ENCODE assay signal across 33 cellular contexts in genomic region chr1:171122299-171122698, GRCh38. TPM values are rescaled to one million over a fixed set of nuclear protein-coding genes. Genes with fewer than 3 reads are reported as not detected.
"Had no signal": no experiment of that assay in that cellular context is flagged by ENCODE, and none has a peak within 500 bp of the region (broad histone marks: within the 10 kb centered on the region; RNA-seq: fewer than 3 reads in every experiment).

No MANE protein-coding gene starts in this region.

- H3K9me3 Mint-ChIP-seq: activated CD4-positive, alpha-beta memory T cell treated with anti-CD3 and anti-CD28 coated beads, Interleukin-2, amount 10 ng/mL, durations not matched to agents 7 days and 5 days; activated naive CD4-positive, alpha-beta T cell treated with anti-CD3 and anti-CD28 coated beads, Interleukin-2, amount 10 ng/mL, durations not matched to agents 7 days and 5 days; activated naive CD8-positive, alpha-beta T cell treated with anti-CD3 and anti-CD28 coated beads, Interleukin-2, amount 50 U/mL, for 24 hours had no signal

- H3K27ac ChIP-seq: brain microvascular endothelial cell, WERI-Rb-1 had no signal

- ATAC-seq: activated CD8-positive, alpha-beta memory T cell treated with anti-CD3 and anti-CD28 coated beads, Interleukin-2, amount 10 ng/mL, durations not matched to agents 7 days and 5 days; activated naive CD8-positive, alpha-beta T cell treated with anti-CD3 and anti-CD28 coated beads, Interleukin-2, amount 50 U/mL, for 24 hours; Panc1; SK-N-SH treated with all-trans-retinoic acid at 6 μM for 48 hours had no signal

- H3K4me3 Mint-ChIP-seq: activated CD4-positive, alpha-beta memory T cell treated with anti-CD3 and anti-CD28 coated beads, Interleukin-2, amount 10 ng/mL, durations not matched to agents 7 days and 5 days; activated CD8-positive, alpha-beta memory T cell treated with anti-CD3 and anti-CD28 coated beads, Interleukin-2, amount 10 ng/mL, durations not matched to agents 7 days and 5 days; activated naive CD4-positive, alpha-beta T cell treated with anti-CD3 and anti-CD28 coated beads, Interleukin-2, amount 10 ng/mL, durations not matched to agents 7 days and 5 days; activated naive CD8-positive, alpha-beta T cell; activated naive CD8-positive, alpha-beta T cell treated with anti-CD3 and anti-CD28 coated beads, Interleukin-2, amount 50 U/mL, for 24 hours had no signal

- H3K36me3 Mint-ChIP-seq: activated CD8-positive, alpha-beta memory T cell treated with anti-CD3 and anti-CD28 coated beads, Interleukin-2, amount 10 ng/mL, durations not matched to agents 7 days and 5 days; activated naive CD4-positive, alpha-beta T cell treated with anti-CD3 and anti-CD28 coated beads, Interleukin-2, amount 10 ng/mL, durations not matched to agents 7 days and 5 days; activated naive CD8-positive, alpha-beta T cell had no signal

- H3K27ac Mint-ChIP-seq: activated CD4-positive, alpha-beta memory T cell treated with anti-CD3 and anti-CD28 coated beads, Interleukin-2, amount 10 ng/mL, durations not matched to agents 7 days and 5 days; activated CD8-positive, alpha-beta memory T cell treated with anti-CD3 and anti-CD28 coated beads, Interleukin-2, amount 10 ng/mL, durations not matched to agents 7 days and 5 days; activated naive CD4-positive, alpha-beta T cell treated with anti-CD3 and anti-CD28 coated beads, Interleukin-2, amount 10 ng/mL, durations not matched to agents 7 days and 5 days; activated naive CD8-positive, alpha-beta T cell; activated naive CD8-positive, alpha-beta T cell treated with anti-CD3 and anti-CD28 coated beads, Interleukin-2, amount 50 U/mL, for 24 hours had no signal

- DNase-seq: activated CD4-positive, alpha-beta memory T cell treated with anti-CD3 and anti-CD28 coated beads, Interleukin-2, amount 10 ng/mL, durations not matched to agents 7 days and 5 days; activated CD4-positive, alpha-beta T cell treated with anti-CD3 and anti-CD28 coated beads for 1 hour; activated CD4-positive, alpha-beta T cell treated with anti-CD3 and anti-CD28 coated beads for 48 hours; activated CD4-positive, CD25-positive, alpha-beta regulatory T cell; activated CD8-positive, alpha-beta memory T cell treated with anti-CD3 and anti-CD28 coated beads for 24 hours; activated CD8-positive, alpha-beta memory T cell treated with anti-CD3 and anti-CD28 coated beads, Interleukin-2, amount 10 ng/mL, durations not matched to agents 7 days and 5 days; activated CD8-positive, alpha-beta memory T cell treated with anti-CD3 and anti-CD28 coated beads, Interleukin-2, amount 50 U/mL, for 48 hours; activated effector memory CD4-positive, alpha-beta T cell treated with Interleukin-2 at 50 U/mL for 16 hours; activated naive CD4-positive, alpha-beta T cell treated with anti-CD3 and anti-CD28 coated beads, Interleukin-2, amount 10 ng/mL, durations not matched to agents 7 days and 5 days; activated naive CD8-positive, alpha-beta T cell treated with anti-CD3 and anti-CD28 coated beads, Interleukin-2, amount 50 U/mL, for 24 hours; activated T-cell treated with anti-CD3 and anti-CD28 coated beads, Interleukin-2, amount 50 U/mL, for 48 hours; anterior cingulate cortex; brain microvascular endothelial cell; Kasumi-1; KG1; MM.1S; MV-4-11; NCI-H1092; NCI-H1436 treated with DMSO at 0.1 percent for 48 hours; NCI-H1694 treated with DMSO at 0.1 percent for 48 hours; NCI-H2029; NCI-H345; NCI-H524 treated with DMSO at 0.1 percent for 48 hours; SIG-M5; SW 1271; T-helper 1 cell; T-helper 2 cell; T-helper 9 cell; WERI-Rb-1 had no signal

- H3K4me1 Mint-ChIP-seq: activated CD4-positive, alpha-beta memory T cell treated with anti-CD3 and anti-CD28 coated beads, Interleukin-2, amount 10 ng/mL, durations not matched to agents 7 days and 5 days; activated CD8-positive, alpha-beta memory T cell treated with anti-CD3 and anti-CD28 coated beads, Interleukin-2, amount 10 ng/mL, durations not matched to agents 7 days and 5 days; activated naive CD4-positive, alpha-beta T cell treated with anti-CD3 and anti-CD28 coated beads, Interleukin-2, amount 10 ng/mL, durations not matched to agents 7 days and 5 days; activated naive CD8-positive, alpha-beta T cell treated with anti-CD3 and anti-CD28 coated beads, Interleukin-2, amount 50 U/mL, for 24 hours had no signal

- H3K36me3 ChIP-seq: brain microvascular endothelial cell, WERI-Rb-1 had no signal

- H3K27me3 Mint-ChIP-seq: activated naive CD4-positive, alpha-beta T cell treated with anti-CD3 and anti-CD28 coated beads, Interleukin-2, amount 10 ng/mL, durations not matched to agents 7 days and 5 days had no signal

- H3K27me3 ChIP-seq: brain microvascular endothelial cell had no signal

RNA-seq across cellular contexts. Expression of gene FMO3, which starts 31.6 kb away (rescaled TPM):
- total RNA-seq: activated CD4-positive, alpha-beta memory T cell treated with anti-CD3 and anti-CD28 coated beads, Interleukin-2, amount 10 ng/mL, durations not matched to agents 7 days and 5 days; activated CD8-positive, alpha-beta memory T cell treated with anti-CD3 and anti-CD28 coated beads, Interleukin-2, amount 10 ng/mL, durations not matched to agents 7 days and 5 days; NCI-H460 had no signal
